In the genomic region with DNA sequence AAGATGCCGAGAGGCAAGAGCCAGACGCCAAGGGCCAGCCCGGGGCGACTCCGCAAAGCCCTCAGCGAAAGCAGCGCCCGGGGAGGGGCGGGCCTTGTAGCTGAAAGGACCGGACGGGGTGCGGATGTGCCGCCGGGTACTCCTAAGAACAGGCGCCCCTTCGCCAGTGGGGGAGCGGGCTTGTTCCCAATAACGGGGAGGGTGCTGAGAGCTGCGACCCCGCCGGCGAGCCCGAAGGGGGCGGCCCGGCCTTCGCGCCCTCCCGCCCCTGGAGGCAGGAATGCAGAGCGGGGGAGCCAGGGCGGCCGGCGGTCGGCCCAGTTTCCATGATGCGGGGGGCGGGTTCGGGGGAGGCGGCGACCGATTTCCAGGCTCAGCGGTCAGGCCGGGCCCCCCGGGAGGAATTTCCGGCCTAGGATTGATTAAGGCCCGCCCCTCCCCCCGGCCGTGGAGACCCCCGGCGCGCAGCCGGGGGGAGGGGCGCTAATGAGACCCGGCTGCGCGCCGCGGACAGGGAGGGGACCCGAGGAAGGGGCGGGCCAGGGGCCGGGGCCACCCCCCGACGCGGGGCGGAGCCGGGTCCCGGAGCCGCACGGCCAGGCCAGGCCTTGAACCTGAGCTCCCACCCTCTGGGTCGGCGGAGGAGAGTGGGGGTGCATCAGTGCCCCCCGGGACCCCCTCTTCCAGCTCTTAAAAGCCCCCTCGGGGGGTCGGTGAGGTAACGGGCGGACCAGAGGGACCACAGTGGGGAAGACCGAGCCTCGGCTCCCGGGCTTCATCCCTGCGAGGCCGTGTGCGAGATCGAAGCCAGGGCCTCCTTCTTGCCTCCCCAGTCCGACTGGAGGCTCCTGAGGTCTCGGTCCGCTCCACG, we compare ENCODE assay signal across 8 cellular contexts. TPM values are rescaled to one million over a fixed set of nuclear protein-coding genes. Genes with fewer than 3 reads are reported as not detected.
DNase-seq lines count a peak whose midpoint lies in the region; ATAC-seq and TF ChIP-seq lines count a peak whose summit lies in the region.

No MANE protein-coding gene starts in this region.

- peak; percentile 89 to 90 (median 90) for TF ChIP-seq CTCF in esophagus muscularis mucosa (IDR thresholded peaks at IDR 0.05)

- H3K4me3 ChIP-seq in esophagus muscularis mucosa: peak overlapping the region; percentile 61 to 83 (median 71)

- H3K4me3 Mint-ChIP-seq in naive B cell: peak overlapping the region; percentile 70 to 90 (median 86)
- peak overlapping the region; percentile 83 to 88 for H3K4me3 Mint-ChIP-seq in stimulated activated naive CD8-positive, alpha-beta T cell treated with anti-CD3 and anti-CD28 coated beads, Interleukin-15, amount 100 ng/mL, for 72 hours

- H3K27me3 Mint-ChIP-seq in naive B cell: peaks cover 13 to 38% (median 15%) of the 10 kb centered on the region in 3 donors
- H3K27me3 Mint-ChIP-seq in stimulated activated naive CD8-positive, alpha-beta T cell treated with anti-CD3 and anti-CD28 coated beads, Interleukin-15, amount 100 ng/mL, for 72 hours: peaks cover 29% of the 10 kb centered on the region

- no peak for TF ChIP-seq EP300 in esophagus muscularis mucosa (IDR thresholded peaks at IDR 0.05)

- no peaks in the 10 kb centered on the region for H3K9me3 ChIP-seq in esophagus muscularis mucosa

- peaks cover 0 to 7% (median 0%) of the 10 kb centered on the region in 4 donors for H3K36me3 ChIP-seq in esophagus muscularis mucosa

- ATAC-seq in naive B cell (ENCODE audit: low read depth in 2 of 2): peak; percentile 27 to 38
- ATAC-seq in stimulated activated naive CD8-positive, alpha-beta T cell treated with anti-CD3 and anti-CD28 coated beads, Interleukin-15, amount 100 ng/mL, for 72 hours: peak; percentile 62
- ATAC-seq in GM19023 (IDR thresholded peaks at IDR 0.05; ENCODE audit: unreplicated experiment): no peak
- ATAC-seq in GM21786 (IDR thresholded peaks at IDR 0.05; ENCODE audit: unreplicated experiment): no peak

- no peaks in the 10 kb centered on the region for H3K9me3 Mint-ChIP-seq in naive B cell
- no peaks in the 10 kb centered on the region for H3K9me3 Mint-ChIP-seq in stimulated activated naive CD8-positive, alpha-beta T cell treated with anti-CD3 and anti-CD28 coated beads, Interleukin-15, amount 100 ng/mL, for 72 hours

- H3K4me1 Mint-ChIP-seq in naive B cell: peaks cover 9 to 14% (median 12%) of the 10 kb centered on the region in 3 donors
- peaks cover 22% of the 10 kb centered on the region for H3K4me1 Mint-ChIP-seq in stimulated activated naive CD8-positive, alpha-beta T cell treated with anti-CD3 and anti-CD28 coated beads, Interleukin-15, amount 100 ng/mL, for 72 hours

- peak; percentile 92 for DNase-seq in ELF-1 (ENCODE audit: low read depth, low spot score)
- DNase-seq in NCI-H69 (lab: John Stamatoyannopoulos, UW): peak; percentile 63
- DNase-seq in activated T-cell treated with anti-CD3 and anti-CD28 coated beads, Interleukin-2, amount 50 U/mL, for 1 hour: peak; percentile 68
- DNase-seq in esophagus muscularis mucosa (ENCODE audit: extremely low spot score): peak; percentile 96
- peak; percentile 45 for DNase-seq in naive B cell
- peak; percentile 68 to 77 for DNase-seq in stimulated activated naive CD8-positive, alpha-beta T cell treated with anti-CD3 and anti-CD28 coated beads, Interleukin-15, amount 100 ng/mL, for 72 hours

- H3K27ac Mint-ChIP-seq in naive B cell: peak overlapping the region in 2 of 6 donors; percentile 5 to 50
- no peak overlapping the region for H3K27ac Mint-ChIP-seq in stimulated activated naive CD8-positive, alpha-beta T cell treated with anti-CD3 and anti-CD28 coated beads, Interleukin-15, amount 100 ng/mL, for 72 hours

- peaks cover 0 to 8% of the 10 kb centered on the region in 2 donors for H3K36me3 Mint-ChIP-seq in naive B cell

- 2% methylated on average over 31 of the region's 85 CpGs for WGBS in esophagus muscularis mucosa

- intact Hi-C loops in esophagus muscularis mucosa (cut with DNase I): loop anchor here (5.0 kb wide), 1 partner anchor 237 kb away; no protein-coding TSS in a partner anchor

- peaks cover 0 to 7% (median 3%) of the 10 kb centered on the region in 4 donors for H3K27me3 ChIP-seq in esophagus muscularis mucosa

- TF ChIP-seq POLR2A in esophagus muscularis mucosa (IDR thresholded peaks at IDR 0.05; ENCODE audit: low read depth): peak; percentile 51

- peak overlapping the region; percentile 98 to 100 (median 98) for H3K27ac ChIP-seq in esophagus muscularis mucosa (replicated peaks in 1 of 4)

- peaks cover 27 to 58% (median 51%) of the 10 kb centered on the region in 4 donors for H3K4me1 ChIP-seq in esophagus muscularis mucosa

RNA-seq across cellular contexts. Expression of gene TMEM200B, which starts 0.9 kb away (rescaled TPM):
- 10 to 100 TPM; 14.5 to 44.8 (median 28.2) TPM for total RNA-seq in esophagus muscularis mucosa
- not detected for polyA plus RNA-seq in naive B cell (ENCODE audit: low read depth in 6 of 6)

RNA-seq across cellular contexts. Expression of gene SRSF4, which starts 57.1 kb away (rescaled TPM):
- 100 to 1,000 TPM in 2 of 4 donors, 10 to 100 TPM in 2; 90.3 to 113 (median 98.3) TPM for total RNA-seq in esophagus muscularis mucosa
- polyA plus RNA-seq in naive B cell (ENCODE audit: low read depth in 6 of 6): 10 to 100 TPM; 34.7 to 90.6 (median 68.5) TPM

Comparison
In these comparisons a context has a peak if more than half of its experiments do, and no peak if none do; other contexts are left out.
1. DNase-seq: peak in every context shown above with its lines; median percentile 96 in esophagus muscularis mucosa; 92 in ELF-1; 72 in stimulated activated naive CD8-positive, alpha-beta T cell treated with anti-CD3 and anti-CD28 coated beads, Interleukin-15, amount 100 ng/mL, for 72 hours; 68 in activated T-cell treated with anti-CD3 and anti-CD28 coated beads, Interleukin-2, amount 50 U/mL, for 1 hour; 63 in NCI-H69; 45 in naive B cell.
2. ATAC-seq: peak in naive B cell (2 of 2) and stimulated activated naive CD8-positive, alpha-beta T cell treated with anti-CD3 and anti-CD28 coated beads, Interleukin-15, amount 100 ng/mL, for 72 hours (single experiment); none in GM19023 (single experiment) and GM21786 (single experiment).